38 cellular contexts compared by ENCODE assay signal in genomic region chr4:5814421-5814820, GRCh38.
"Had no signal": no experiment of that assay in that cellular context is flagged by ENCODE, and none has a peak within 500 bp of the region (broad histone marks: within the 10 kb centered on the region; RNA-seq: fewer than 3 reads in every experiment).

No MANE protein-coding gene starts in this region.

- H3K27ac ChIP-seq: ascending aorta, body of pancreas, RWPE1, VCaP had no signal

- FAIRE-seq: bronchial epithelial cell, RCC 7860 had no signal

- H3K27me3 ChIP-seq: ascending aorta, body of pancreas, MG63 had no signal

- H3K4me3 ChIP-seq: ascending aorta, body of pancreas, MG63 had no signal

- H3K9me3 ChIP-seq: body of pancreas, MG63 had no signal

- H3K4me1 ChIP-seq: ascending aorta, body of pancreas had no signal

- H3K36me3 ChIP-seq: MG63 had no signal

- DNase-seq: activated B cell treated with CpG ODN at 0.5 μM for 24 hours; activated CD4-positive, alpha-beta memory T cell treated with anti-CD3 and anti-CD28 coated beads for 36 hours; activated CD4-positive, alpha-beta T cell treated with anti-CD3 and anti-CD28 coated beads for 4 hours; activated CD4-positive, alpha-beta T cell treated with anti-CD3 and anti-CD28 coated beads, Interleukin-2, amount 50 U/mL, for 1 hour; activated CD4-positive, CD25-positive, alpha-beta regulatory T cell treated with anti-CD3 and anti-CD28 coated beads, Interleukin-2, amount 50 U/mL, for 72 hours; activated CD8-positive, alpha-beta memory T cell treated with anti-CD3 and anti-CD28 coated beads for 24 hours; activated CD8-positive, alpha-beta memory T cell treated with anti-CD3 and anti-CD28 coated beads, Interleukin-2, amount 10 ng/mL, durations not matched to agents 7 days and 5 days; activated CD8-positive, alpha-beta memory T cell treated with anti-CD3 and anti-CD28 coated beads, Interleukin-2, amount 50 U/mL, for 48 hours; activated gamma-delta T cell; activated naive CD4-positive, alpha-beta T cell treated with Interleukin-2 at 50 U/mL for 16 hours; activated naive CD8-positive, alpha-beta T cell treated with anti-CD3 and anti-CD28 coated beads, Interleukin-2, amount 10 ng/mL, durations not matched to agents 7 days and 5 days; activated T-cell treated with anti-CD3 and anti-CD28 coated beads, Interleukin-2, amount 50 U/mL, for 48 hours; amygdala; body of pancreas; central memory CD4-positive, alpha-beta T cell; Karpas-422; KBM-7; MG63; NCI-H1048; NCI-H1105 treated with DMSO at 0.1 percent for 48 hours; NCI-H1436; NCI-H1694 treated with DMSO at 0.1 percent for 48 hours; NCI-H2029; NCI-H510A; NCI-H526; NCI-H748 treated with DMSO at 0.1 percent for 48 hours; NK-92 treated with Interleukin-12 subunit alpha and Interleukin-12 subunit beta, amount 100 ng/mL, for 24 hours; PC-3; Right ventricle myocardium superior; SW 1271; T-helper 1 cell; T-helper 2 cell; T-helper 9 cell had no signal

- ATAC-seq: activated CD8-positive, alpha-beta memory T cell treated with anti-CD3 and anti-CD28 coated beads, Interleukin-2, amount 10 ng/mL, durations not matched to agents 7 days and 5 days; body of pancreas; PC-3 had no signal
